ENCODE assay signal across 31 cellular contexts in the genomic region with DNA sequence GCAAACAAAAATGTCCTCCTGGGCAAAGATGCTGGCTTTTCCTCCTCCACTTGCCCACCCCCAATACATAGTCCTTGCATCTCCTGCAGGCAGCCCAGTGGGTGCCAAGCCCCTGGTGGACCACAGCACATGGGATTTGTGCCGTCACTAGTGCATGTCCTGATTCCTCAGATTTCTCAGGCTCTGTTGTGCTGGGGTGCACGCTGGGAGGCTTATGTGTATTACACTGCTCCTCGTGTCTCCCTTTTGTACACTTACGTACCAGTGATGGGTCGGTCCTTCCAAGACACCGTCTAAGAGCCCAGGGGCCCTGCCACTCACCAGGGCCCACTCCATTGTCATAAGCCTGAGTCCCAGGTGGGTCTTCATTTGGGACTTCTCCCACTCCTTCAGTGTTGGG.
"Had no signal": no experiment of that assay in that cellular context is flagged by ENCODE, and none has a peak within 500 bp of the region (broad histone marks: within the 10 kb centered on the region; RNA-seq: fewer than 3 reads in every experiment).

No MANE protein-coding gene starts in this region.

- DNase-seq: activated CD4-positive, alpha-beta memory T cell treated with anti-CD3 and anti-CD28 coated beads for 36 hours; activated CD4-positive, alpha-beta T cell treated with anti-CD3 and anti-CD28 coated beads, Interleukin-2, amount 10 ng/mL, durations not matched to agents 24 days and 14 days; activated CD4-positive, CD25-positive, alpha-beta regulatory T cell treated with anti-CD3 and anti-CD28 coated beads, Interleukin-2, amount 50 U/mL, for 72 hours; activated CD8-positive, alpha-beta memory T cell treated with anti-CD3 and anti-CD28 coated beads, Interleukin-2, amount 50 U/mL, for 48 hours; activated T-cell treated with anti-CD3 and anti-CD28 coated beads, Interleukin-2, amount 50 U/mL, for 48 hours; brain microvascular endothelial cell; central memory CD4-positive, alpha-beta T cell; dermis blood vessel endothelial cell; effector CD4-positive, alpha-beta T cell; foreskin keratinocyte; hypothalamus; immature natural killer cell; kidney glomerular epithelial cell; naive B cell; nephron progenitor cell; occipital lobe; sigmoid colon; stimulated activated CD4-positive, alpha-beta T cell treated with anti-CD3 and anti-CD28 coated beads, Interleukin-15, amount 100 ng/mL, for 24 hours; stimulated activated CD4-positive, alpha-beta T cell treated with anti-CD3 and anti-CD28 coated beads, Interleukin-2, amount 100 ng/mL, for 24 hours; stimulated activated naive B cell treated with anti-CD40 and anti-IgM and Interleukin-4, amounts not matched to agents 10 μg/mL and 1 μg/mL and 100 μg/mL, for 72 hours; upper lobe of left lung had no signal

- H3K27me3 Mint-ChIP-seq: activated CD4-positive, alpha-beta T cell treated with anti-CD3 and anti-CD28 coated beads, Interleukin-2, amount 10 ng/mL, durations not matched to agents 24 days and 14 days had no signal

- H3K4me1 Mint-ChIP-seq: activated CD4-positive, alpha-beta T cell treated with anti-CD3 and anti-CD28 coated beads, Interleukin-2, amount 10 ng/mL, durations not matched to agents 24 days and 14 days; activated naive CD4-positive, alpha-beta T cell treated with anti-CD3 and anti-CD28 coated beads, Interleukin-2, amount 50 U/mL, for 24 hours; immature natural killer cell; mesothelial cell of epicardium; naive B cell; nephron progenitor cell; stimulated activated naive B cell treated with anti-CD40 and anti-IgM and Interleukin-4, amounts not matched to agents 10 μg/mL and 1 μg/mL and 100 μg/mL, for 72 hours had no signal

- H3K27ac Mint-ChIP-seq: activated CD4-positive, alpha-beta memory T cell treated with anti-CD3 and anti-CD28 coated beads for 36 hours; activated CD4-positive, alpha-beta T cell treated with anti-CD3 and anti-CD28 coated beads, Interleukin-2, amount 10 ng/mL, durations not matched to agents 24 days and 14 days; activated naive CD4-positive, alpha-beta T cell treated with anti-CD3 and anti-CD28 coated beads, Interleukin-2, amount 50 U/mL, for 24 hours; activated T-helper 2 cell treated with anti-CD3 and anti-CD28 coated beads, Interferon-gamma antibody, Interleukin-2, Interleukin-4, amounts not matched to agents 10 μg/mL and 5 μg/mL and 100 μg/mL, durations not matched to agents 14 hours and 24 hours and 36 hours; immature natural killer cell; mesothelial cell of epicardium; naive B cell; nephron progenitor cell; stimulated activated naive B cell treated with anti-CD40 and anti-IgM and Interleukin-4, amounts not matched to agents 10 μg/mL and 1 μg/mL and 100 μg/mL, for 72 hours had no signal

- H3K4me3 ChIP-seq: ascending aorta, esophagus muscularis mucosa, heart left ventricle, left lung, sigmoid colon, SK-N-MC, stomach, thyroid gland, upper lobe of left lung had no signal

- H3K36me3 Mint-ChIP-seq: activated CD4-positive, alpha-beta memory T cell treated with anti-CD3 and anti-CD28 coated beads for 36 hours; mesothelial cell of epicardium had no signal

- H3K4me1 ChIP-seq: esophagus muscularis mucosa, foreskin keratinocyte, left lung, sigmoid colon had no signal

- ATAC-seq: foreskin keratinocyte; stimulated activated naive B cell treated with anti-CD40 and anti-IgM and Interleukin-4, amounts not matched to agents 10 μg/mL and 1 μg/mL and 100 μg/mL, for 72 hours had no signal

- H3K4me3 Mint-ChIP-seq: activated CD4-positive, alpha-beta memory T cell treated with anti-CD3 and anti-CD28 coated beads for 36 hours; activated CD4-positive, alpha-beta T cell treated with anti-CD3 and anti-CD28 coated beads, Interleukin-2, amount 10 ng/mL, durations not matched to agents 24 days and 14 days; activated naive CD4-positive, alpha-beta T cell treated with anti-CD3 and anti-CD28 coated beads, Interleukin-2, amount 50 U/mL, for 24 hours; immature natural killer cell; mesothelial cell of epicardium; naive B cell; nephron progenitor cell; stimulated activated naive B cell treated with anti-CD40 and anti-IgM and Interleukin-4, amounts not matched to agents 10 μg/mL and 1 μg/mL and 100 μg/mL, for 72 hours had no signal

- H3K27ac ChIP-seq: brain microvascular endothelial cell, esophagus muscularis mucosa, foreskin keratinocyte, heart left ventricle, left lung, sigmoid colon, SK-N-MC, thyroid gland had no signal

- H3K27me3 ChIP-seq: ascending aorta, brain microvascular endothelial cell, foreskin keratinocyte, heart left ventricle, left lung, sigmoid colon, thyroid gland, upper lobe of left lung had no signal

- H3K9me3 ChIP-seq: thyroid gland had no signal

- H3K36me3 ChIP-seq: ascending aorta, brain microvascular endothelial cell, esophagus muscularis mucosa, heart left ventricle, left lung, sigmoid colon, stomach, thyroid gland, upper lobe of left lung had no signal
